ENCODE assay signal across 1 cellular context in the genomic region with DNA sequence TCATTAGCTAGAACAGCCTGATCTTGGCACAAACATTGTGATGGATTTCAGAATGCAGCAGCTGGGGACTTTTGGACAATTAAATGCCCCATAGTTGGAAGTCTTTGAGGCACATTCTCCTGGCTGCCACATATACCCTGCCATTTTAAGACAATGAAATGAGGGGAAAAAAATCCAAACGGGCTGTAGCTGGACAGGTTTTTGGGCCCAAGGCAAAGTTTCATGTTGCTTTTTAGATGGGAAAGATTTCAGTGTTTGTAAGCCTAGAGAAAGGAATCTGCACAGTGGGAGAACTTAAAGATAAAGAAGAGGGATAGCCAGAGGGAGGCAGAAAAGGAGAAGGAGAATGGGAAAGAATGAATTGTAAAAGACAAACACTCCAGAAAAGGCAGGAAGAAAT.
TF ChIP-seq lines count a peak whose summit lies in the region.

No MANE protein-coding gene starts in this region.

TF ChIP-seq in IMR-90, 13 proteins besides CTCF, POLR2A, EP300 and RAD21:
- no peak for TF ChIP-seq RFX5 (IDR thresholded peaks at IDR 0.05; ENCODE audit: low read depth, low read length)
- no peak for TF ChIP-seq MXI1 (IDR thresholded peaks at IDR 0.05; ENCODE audit: borderline replicate concordance, low read depth, low read length)
- TF ChIP-seq MAFK (IDR thresholded peaks at IDR 0.05; ENCODE audit: low read depth, low read length) = no peak
- no peak for TF ChIP-seq RCOR1 (IDR thresholded peaks at IDR 0.05; ENCODE audit: insufficient replicate concordance, low read length)
- no peak for TF ChIP-seq SMC3 (IDR thresholded peaks at IDR 0.05; ENCODE audit: low read depth, low read length)
- no peak for TF ChIP-seq CHD1 (IDR thresholded peaks at IDR 0.05; ENCODE audit: low read depth, low read length)
- TF ChIP-seq, protein P1, sequence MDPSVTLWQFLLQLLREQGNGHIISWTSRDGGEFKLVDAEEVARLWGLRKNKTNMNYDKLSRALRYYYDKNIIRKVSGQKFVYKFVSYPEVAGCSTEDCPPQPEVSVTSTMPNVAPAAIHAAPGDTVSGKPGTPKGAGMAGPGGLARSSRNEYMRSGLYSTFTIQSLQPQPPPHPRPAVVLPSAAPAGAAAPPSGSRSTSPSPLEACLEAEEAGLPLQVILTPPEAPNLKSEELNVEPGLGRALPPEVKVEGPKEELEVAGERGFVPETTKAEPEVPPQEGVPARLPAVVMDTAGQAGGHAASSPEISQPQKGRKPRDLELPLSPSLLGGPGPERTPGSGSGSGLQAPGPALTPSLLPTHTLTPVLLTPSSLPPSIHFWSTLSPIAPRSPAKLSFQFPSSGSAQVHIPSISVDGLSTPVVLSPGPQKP (IDR thresholded peaks at IDR 0.05; ENCODE audit: borderline replicate concordance, low read depth, low read length) = no peak
- no peak for TF ChIP-seq BHLHE40 (IDR thresholded peaks at IDR 0.05; ENCODE audit: low read depth, low read length)
- TF ChIP-seq NFE2L2 (IDR thresholded peaks at IDR 0.05; ENCODE audit: low read depth, low read length) = no peak
- TF ChIP-seq FOS (IDR thresholded peaks at IDR 0.05; ENCODE audit: low read depth, low read length) = no peak
- TF ChIP-seq MAZ (IDR thresholded peaks at IDR 0.05; ENCODE audit: borderline replicate concordance, low read depth, low read length) = no peak
- TF ChIP-seq CEBPB (IDR thresholded peaks at IDR 0.05; ENCODE audit: low read depth, low read length) = no peak
- TF ChIP-seq, protein P2, sequence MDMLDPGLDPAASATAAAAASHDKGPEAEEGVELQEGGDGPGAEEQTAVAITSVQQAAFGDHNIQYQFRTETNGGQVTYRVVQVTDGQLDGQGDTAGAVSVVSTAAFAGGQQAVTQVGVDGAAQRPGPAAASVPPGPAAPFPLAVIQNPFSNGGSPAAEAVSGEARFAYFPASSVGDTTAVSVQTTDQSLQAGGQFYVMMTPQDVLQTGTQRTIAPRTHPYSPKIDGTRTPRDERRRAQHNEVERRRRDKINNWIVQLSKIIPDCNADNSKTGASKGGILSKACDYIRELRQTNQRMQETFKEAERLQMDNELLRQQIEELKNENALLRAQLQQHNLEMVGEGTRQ (IDR thresholded peaks at IDR 0.05; ENCODE audit: low read depth, low read length) = no peak
TF ChIP-seq in IMR-90: peak in this region for 0.
